31 cellular contexts compared by ENCODE assay signal in the genomic region with DNA sequence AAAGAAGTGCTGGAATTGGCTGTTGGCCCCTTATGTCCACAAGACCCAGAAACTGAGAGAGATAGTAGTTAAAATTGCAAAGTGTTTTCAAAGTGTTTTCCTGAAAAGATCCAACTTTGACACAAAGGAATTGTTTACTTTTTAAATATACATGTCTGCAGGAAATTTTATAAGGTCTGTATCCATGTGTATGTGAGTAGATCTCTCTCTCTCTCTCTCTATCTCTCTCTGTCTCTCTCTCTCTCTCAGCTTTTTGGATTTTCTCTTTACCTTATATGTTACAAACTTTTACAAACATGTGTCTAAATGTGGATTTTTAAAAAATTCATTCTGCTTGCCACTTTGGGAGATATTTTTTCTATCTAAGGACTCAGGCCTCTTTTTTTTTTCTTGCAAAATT.
"Had no signal": no experiment of that assay in that cellular context is flagged by ENCODE, and none has a peak within 500 bp of the region (broad histone marks: within the 10 kb centered on the region; RNA-seq: fewer than 3 reads in every experiment).

No MANE protein-coding gene starts in this region.

- H3K4me1 Mint-ChIP-seq: naive thymus-derived CD8-positive, alpha-beta T cell; neural progenitor cell; stimulated activated memory B cell treated with anti-CD40 and anti-IgM and Interleukin-4, amounts not matched to agents 10 μg/mL and 1 μg/mL and 100 μg/mL, for 72 hours; stimulated activated naive CD8-positive, alpha-beta T cell treated with anti-CD3 and anti-CD28 coated beads, Interleukin-15, amount 100 ng/mL, for 72 hours had no signal

- H3K4me1 ChIP-seq: neural progenitor cell, parathyroid adenoma, psoas muscle, right lobe of liver, sigmoid colon, spleen, testis, tibial artery, upper lobe of right lung, uterus had no signal

- H3K27ac ChIP-seq: neural progenitor cell, ovary, parathyroid adenoma, psoas muscle, right lobe of liver, sigmoid colon, spleen, suprapubic skin, testis, tibial artery, transverse colon, upper lobe of right lung, uterus had no signal

- ATAC-seq: naive thymus-derived CD8-positive, alpha-beta T cell; natural killer cell treated with Interleukin-12 subunit alpha and Interleukin-12 subunit beta and Interleukin-15 and Interleukin-18, amount 100 ng/mL, for 72 hours; psoas muscle; right lobe of liver; stimulated activated memory B cell treated with anti-CD40 and anti-IgM and Interleukin-4, amounts not matched to agents 10 μg/mL and 1 μg/mL and 100 μg/mL, for 72 hours; stimulated activated naive CD8-positive, alpha-beta T cell treated with anti-CD3 and anti-CD28 coated beads, Interleukin-15, amount 100 ng/mL, for 72 hours; stimulated activated naive CD8-positive, alpha-beta T cell treated with anti-CD3 and anti-CD28 coated beads, Interleukin-15, Interleukin-2, amounts not matched to agents 100 U/mL and 50 U/mL, for 24 hours; upper lobe of right lung had no signal

- H3K36me3 Mint-ChIP-seq: naive thymus-derived CD8-positive, alpha-beta T cell; natural killer cell treated with Interleukin-12 subunit alpha and Interleukin-12 subunit beta and Interleukin-15 and Interleukin-18, amount 100 ng/mL, for 72 hours; neural progenitor cell; stimulated activated memory B cell treated with anti-CD40 and anti-IgM and Interleukin-4, amounts not matched to agents 10 μg/mL and 1 μg/mL and 100 μg/mL, for 72 hours; type B pancreatic cell had no signal

- DNase-seq: naive thymus-derived CD8-positive, alpha-beta T cell; occipital lobe; ovary; posterior cingulate gyrus; psoas muscle; right cardiac atrium; right lobe of liver; sigmoid colon; small intestine; spleen; stimulated activated CD4-positive, alpha-beta T cell treated with anti-CD3 and anti-CD28 coated beads, Interleukin-12 subunit alpha, Interleukin-12 subunit beta, amount 100 ng/mL, for 4 hours; stimulated activated CD4-positive, alpha-beta T cell treated with anti-CD3 and anti-CD28 coated beads, Interleukin-1b, Interleukin-23, amount 100 ng/mL, for 48 hours; stimulated activated CD4-positive, alpha-beta T cell treated with anti-CD3 and anti-CD28 coated beads, Interleukin-4, amount 100 ng/mL, for 1 hour; stimulated activated CD4-positive, alpha-beta T cell treated with anti-CD3 and anti-CD28 coated beads, Interleukin-4, amount 100 ng/mL, for 4 hours; stimulated activated CD8-positive, alpha-beta memory T cell treated with anti-CD3 and anti-CD28 coated beads, Interleukin-4, amount 100 ng/mL, for 48 hours; stimulated activated naive CD4-positive, alpha-beta T cell; stimulated activated naive CD8-positive, alpha-beta T cell treated with anti-CD3 and anti-CD28 coated beads, Interleukin-15, amount 100 ng/mL, for 72 hours; stimulated activated naive CD8-positive, alpha-beta T cell treated with anti-CD3 and anti-CD28 coated beads, Interleukin-15, Interleukin-2, amounts not matched to agents 100 U/mL and 50 U/mL, for 24 hours; substantia nigra; testis; tibial artery; transverse colon; upper lobe of right lung; uterus had no signal

- H3K27me3 ChIP-seq: neural progenitor cell, ovary, right lobe of liver, sigmoid colon, suprapubic skin, testis, tibial artery, transverse colon, upper lobe of right lung, uterus had no signal

- H3K27me3 Mint-ChIP-seq: type B pancreatic cell had no signal

- H3K4me3 ChIP-seq: neural progenitor cell, ovary, psoas muscle, right lobe of liver, sigmoid colon, spleen, suprapubic skin, testis, tibial artery, transverse colon, upper lobe of right lung, uterus had no signal

- H3K4me3 Mint-ChIP-seq: naive thymus-derived CD8-positive, alpha-beta T cell; natural killer cell treated with Interleukin-12 subunit alpha and Interleukin-12 subunit beta and Interleukin-15 and Interleukin-18, amount 100 ng/mL, for 72 hours; neural progenitor cell; stimulated activated memory B cell treated with anti-CD40 and anti-IgM and Interleukin-4, amounts not matched to agents 10 μg/mL and 1 μg/mL and 100 μg/mL, for 72 hours; stimulated activated naive CD8-positive, alpha-beta T cell treated with anti-CD3 and anti-CD28 coated beads, Interleukin-15, amount 100 ng/mL, for 72 hours; type B pancreatic cell had no signal

- H3K9me3 Mint-ChIP-seq: naive thymus-derived CD8-positive, alpha-beta T cell; natural killer cell treated with Interleukin-12 subunit alpha and Interleukin-12 subunit beta and Interleukin-15 and Interleukin-18, amount 100 ng/mL, for 72 hours; neural progenitor cell; stimulated activated memory B cell treated with anti-CD40 and anti-IgM and Interleukin-4, amounts not matched to agents 10 μg/mL and 1 μg/mL and 100 μg/mL, for 72 hours; stimulated activated naive CD8-positive, alpha-beta T cell treated with anti-CD3 and anti-CD28 coated beads, Interleukin-15, amount 100 ng/mL, for 72 hours; type B pancreatic cell had no signal

- H3K27ac Mint-ChIP-seq: natural killer cell treated with Interleukin-12 subunit alpha and Interleukin-12 subunit beta and Interleukin-15 and Interleukin-18, amount 100 ng/mL, for 72 hours; neural progenitor cell; progenitor cell of endocrine pancreas; stimulated activated memory B cell treated with anti-CD40 and anti-IgM and Interleukin-4, amounts not matched to agents 10 μg/mL and 1 μg/mL and 100 μg/mL, for 72 hours; type B pancreatic cell had no signal
